ENCODE assay signal across 14 cellular contexts in genomic region chr14:88481794-88482193, GRCh38.
"Had no signal": no experiment of that assay in that cellular context is flagged by ENCODE, and none has a peak within 500 bp of the region (broad histone marks: within the 10 kb centered on the region; RNA-seq: fewer than 3 reads in every experiment).

No MANE protein-coding gene starts in this region.

- H3K36me3 ChIP-seq: neutrophil had no signal

- DNase-seq: activated CD4-positive, alpha-beta T cell treated with anti-CD3 and anti-CD28 coated beads, Interleukin-2, amount 50 U/mL, for 48 hours; activated CD4-positive, CD25-positive, alpha-beta regulatory T cell treated with anti-CD3 and anti-CD28 coated beads, Interleukin-2, amount 50 U/mL, for 72 hours; activated CD8-positive, alpha-beta memory T cell treated with anti-CD3 and anti-CD28 coated beads, Interleukin-2, amount 10 ng/mL, durations not matched to agents 7 days and 5 days; activated gamma-delta T cell; activated T-cell treated with anti-CD3 and anti-CD28 coated beads, Interleukin-2, amount 50 U/mL, for 4 hours; midbrain; posterior cingulate gyrus; stimulated activated CD4-positive, alpha-beta T cell treated with anti-CD3 and anti-CD28 coated beads, Interleukin-1b, Interleukin-23, amount 100 ng/mL, for 48 hours had no signal

- H3K27ac ChIP-seq: breast epithelium, esophagus muscularis mucosa, neutrophil, tibial nerve had no signal

- H3K27me3 ChIP-seq: breast epithelium, esophagus muscularis mucosa, neutrophil, tibial nerve had no signal

- ATAC-seq: activated CD8-positive, alpha-beta memory T cell treated with anti-CD3 and anti-CD28 coated beads, Interleukin-2, amount 10 ng/mL, durations not matched to agents 7 days and 5 days; activated T-cell treated with anti-CD3 and anti-CD28 coated beads, Interleukin-2, amount 50 U/mL, for 4 hours; left lobe of liver; stimulated activated memory B cell treated with anti-CD40 and anti-IgM and Interleukin-4, amounts not matched to agents 10 μg/mL and 1 μg/mL and 100 μg/mL, for 72 hours had no signal

- H3K4me1 ChIP-seq: breast epithelium, tibial nerve had no signal

- H3K9me3 ChIP-seq: breast epithelium, esophagus muscularis mucosa, neutrophil, tibial nerve had no signal

- H3K4me3 ChIP-seq: breast epithelium, esophagus muscularis mucosa, tibial nerve had no signal
